ENCODE assay signal across 16 cellular contexts in the genomic region with DNA sequence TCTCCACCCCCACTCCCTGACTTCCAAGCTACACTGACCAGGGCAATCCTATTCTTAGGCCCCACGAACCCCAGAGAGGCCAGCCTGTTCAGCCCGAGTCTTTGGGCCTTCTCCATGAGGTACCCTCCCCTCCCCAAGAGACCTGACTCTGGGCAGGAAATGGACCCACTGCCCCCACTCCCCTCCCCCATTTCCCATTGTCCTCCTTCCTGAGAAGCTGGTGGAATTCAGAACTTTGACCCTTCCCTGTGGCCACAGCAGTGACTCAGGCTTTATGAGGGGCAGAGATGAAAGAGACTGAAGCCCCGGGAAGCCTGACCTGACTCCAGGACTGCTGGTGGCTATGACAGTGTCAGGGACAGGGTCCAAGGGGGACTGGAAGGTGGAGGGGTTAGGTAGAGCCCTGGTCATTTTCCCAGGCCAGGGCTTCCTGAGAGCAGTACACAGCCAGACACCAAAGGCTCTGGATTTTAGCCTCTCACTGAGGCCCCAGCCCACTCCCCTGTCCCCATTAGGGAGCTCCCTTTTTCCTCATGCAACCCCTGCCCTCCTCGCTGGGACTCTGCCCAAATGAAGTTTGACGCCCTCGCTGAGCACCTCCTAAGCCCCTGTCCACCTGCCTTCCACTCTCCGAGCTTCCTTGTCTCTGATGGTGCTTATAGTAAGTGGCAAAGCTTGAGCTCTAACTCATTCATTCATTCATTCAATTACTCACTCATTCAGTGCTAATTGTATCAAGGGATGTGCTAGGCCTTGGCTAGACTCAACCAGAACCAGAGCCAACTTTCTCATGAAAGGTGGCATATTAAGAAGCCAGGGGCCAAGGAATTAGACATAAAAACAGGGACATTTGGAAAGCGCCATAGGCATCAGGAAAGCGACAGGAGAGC. TPM values are rescaled to one million over a fixed set of nuclear protein-coding genes. Genes with fewer than 3 reads are reported as not detected.
DNase-seq lines count a peak whose midpoint lies in the region; ATAC-seq, FAIRE-seq and TF ChIP-seq lines count a peak whose summit lies in the region.
"Had no signal": no experiment of that assay in that cellular context is flagged by ENCODE, and none has a peak within 500 bp of the region (broad histone marks: within the 10 kb centered on the region; RNA-seq: fewer than 3 reads in every experiment).

No MANE protein-coding gene starts in this region.

- intact Hi-C loops in mammary epithelial cell (cut with micrococcal nuclease) = no loop called here

- DNase-seq in HTR-8/SVneo (ENCODE audit: insufficient read length, low spot score) (peak; percentile 22), mammary epithelial cell (no peak), keratinocyte (ENCODE audit: low read depth, low spot score) (no peak), small intestine (peak; percentile 92), COLO829 (ENCODE audit: low spot score) (no peak), NCI-H1048 (lab: John Stamatoyannopoulos, UW) (no peak)
- DNase-seq: activated B cell treated with CpG ODN at 0.5 μM for 24 hours; activated T-cell treated with anti-CD3 and anti-CD28 coated beads, Interleukin-2, amount 50 U/mL, for 48 hours; NCI-H1092; ovary; SHP77; stimulated activated CD4-positive, alpha-beta T cell treated with anti-CD3 and anti-CD28 coated beads, Interleukin-4, amount 100 ng/mL, for 1 hour had no signal

- WGBS in mammary epithelial cell (ENCODE audit: low coverage, missing lambda C conversion rate) = 96% methylated on average over 9 of the region's 9 CpGs
- WGBS in small intestine, 3 donors = 61 to 69% (median 66%) methylated on average over 9 of the region's 9 CpGs

- dilution Hi-C loops in mammary epithelial cell (cut with HindIII; ENCODE audit: low sequenced_read_pairs) = no loop called here
- dilution Hi-C loops in keratinocyte (cut with MboI; ENCODE audit: extremely low pct_ligation_motif_present, low sequenced_read_pairs) = no loop called here

- H3K27me3 ChIP-seq in mammary epithelial cell (ENCODE audit: insufficient read depth, low read length) = no peaks in the 10 kb centered on the region
- H3K27me3 ChIP-seq in keratinocyte (ENCODE audit: control insufficient read depth, extremely low read depth, insufficient read depth, low read length) = no peaks in the 10 kb centered on the region
- H3K27me3 ChIP-seq in small intestine (ENCODE audit: control insufficient read depth in 2 of 2, insufficient read depth in 2 of 2, low read length in 2 of 2) = no peaks in the 10 kb centered on the region
- H3K27me3 ChIP-seq: ovary had no signal

- H3K4me1 ChIP-seq in mammary epithelial cell (ENCODE audit: insufficient read depth, low read length) (peaks cover 42% of the 10 kb centered on the region), keratinocyte (ENCODE audit: control insufficient read depth, extremely low read depth, insufficient read depth, low read length) (peaks cover 41% of the 10 kb centered on the region), small intestine (ENCODE audit: control insufficient read depth in 2 of 2, insufficient read depth in 1 of 2, low read depth in 1 of 2, low read length in 1 of 2) (peaks cover 4 to 7% of the 10 kb centered on the region in 2 donors)

- H3K4me2 ChIP-seq in mammary epithelial cell (ENCODE audit: insufficient read depth, low read depth, low read length) (no peak overlapping the region), keratinocyte (ENCODE audit: control insufficient read depth, extremely low read depth, insufficient read depth, low read depth, low read length) (peak overlapping the region; percentile 90)

- no peak for FAIRE-seq in HTR-8/SVneo (lab: Jason Lieb, UNC)
- peak; percentile 32 for FAIRE-seq in keratinocyte (lab: Jason Lieb, UNC)
- no peak for FAIRE-seq in small intestine (lab: Jason Lieb, UNC)
- FAIRE-seq: endometrium had no signal

- in situ Hi-C loops in mammary epithelial cell (cut with MboI; ENCODE audit: low sequenced_read_pairs in 2 of 2) = no loop called here

- no peaks in the 10 kb centered on the region for H3K36me3 ChIP-seq in mammary epithelial cell (ENCODE audit: insufficient read depth, low read length)
- H3K36me3 ChIP-seq in keratinocyte (ENCODE audit: control insufficient read depth in 2 of 2, extremely low read depth in 1 of 2, insufficient read depth in 2 of 2, low read length in 2 of 2) = peaks cover 0 to 3% of the 10 kb centered on the region in 2 experiments
- H3K36me3 ChIP-seq in small intestine (ENCODE audit: control insufficient read depth in 2 of 2, insufficient read depth in 2 of 2, low read length in 2 of 2) = peaks cover 0 to 6% of the 10 kb centered on the region in 2 donors
- H3K36me3 ChIP-seq: ovary had no signal

- H3K9me1 ChIP-seq in keratinocyte (ENCODE audit: control insufficient read depth, extremely low read depth, insufficient read depth, low read length) = peaks cover 3% of the 10 kb centered on the region

- H3K4me3 ChIP-seq in mammary epithelial cell (replicated peaks in 1 of 3; ENCODE audit: insufficient read depth in 1 of 3, low read depth in 2 of 3, low read length in 3 of 3) = no peak overlapping the region
- H3K4me3 ChIP-seq in keratinocyte (ENCODE audit: control insufficient read depth in 2 of 3, extremely low read depth in 1 of 3, insufficient read depth in 2 of 3, low read depth in 1 of 3, low read length in 3 of 3) = peak overlapping the region in 1 of 3 experiments; percentile 7
- peak overlapping the region in 1 of 2 donors; percentile 37 for H3K4me3 ChIP-seq in small intestine (ENCODE audit: low read depth in 1 of 2, low read length in 2 of 2)
- H3K4me3 ChIP-seq: ovary had no signal

- H3K9ac ChIP-seq in mammary epithelial cell (ENCODE audit: insufficient read depth, low read length) = no peak overlapping the region
- peak overlapping the region; percentile 6 for H3K9ac ChIP-seq in keratinocyte (ENCODE audit: control insufficient read depth, extremely low read depth, insufficient read depth, low read length)

- H2AFZ ChIP-seq in mammary epithelial cell (ENCODE audit: low read depth, low read length) = no peak overlapping the region
- H2AFZ ChIP-seq in keratinocyte (ENCODE audit: control insufficient read depth, low read length) = no peak overlapping the region

- H3K9me3 ChIP-seq in mammary epithelial cell (replicated peaks; ENCODE audit: insufficient read depth, low read length) = no peaks in the 10 kb centered on the region
- no peaks in the 10 kb centered on the region for H3K9me3 ChIP-seq in keratinocyte (ENCODE audit: control insufficient read depth, low read depth, low read length)
- H3K9me3 ChIP-seq in small intestine (ENCODE audit: control insufficient read depth, low read depth) = no peaks in the 10 kb centered on the region
- H3K9me3 ChIP-seq: ovary had no signal

- H3K27ac ChIP-seq in mammary epithelial cell (ENCODE audit: insufficient read depth, low read depth, low read length) = peak overlapping the region; percentile 43
- H3K27ac ChIP-seq in keratinocyte (ENCODE audit: control insufficient read depth, insufficient read depth, low read length) = peak overlapping the region; percentile 96
- peak overlapping the region; percentile 29 to 92 for H3K27ac ChIP-seq in small intestine (ENCODE audit: low read depth in 1 of 2, low read length in 1 of 2)
- H3K27ac ChIP-seq: ovary had no signal

- H4K20me1 ChIP-seq in mammary epithelial cell (ENCODE audit: insufficient read depth, low read length) = no peaks in the 10 kb centered on the region
- H4K20me1 ChIP-seq in keratinocyte (ENCODE audit: control insufficient read depth, extremely low read depth, insufficient read depth, low read length) = no peaks in the 10 kb centered on the region

- no TSS peak for BruUV-seq in mammary epithelial cell (replicated peaks; lab: Mats Ljungman, UMichigan)

- ATAC-seq in HG03457 (IDR thresholded peaks at IDR 0.05; ENCODE audit: unreplicated experiment) (no peak), HG03342 (IDR thresholded peaks at IDR 0.05; ENCODE audit: unreplicated experiment) (no peak)

- no peaks in the 10 kb centered on the region for H3K79me2 ChIP-seq in mammary epithelial cell (ENCODE audit: insufficient read depth, low read length)
- no peaks in the 10 kb centered on the region for H3K79me2 ChIP-seq in keratinocyte (ENCODE audit: control insufficient read depth, insufficient read depth, low read length)

- TF ChIP-seq CTCF in mammary epithelial cell (conservative IDR thresholded peaks at IDR 0.05 in 1 of 2, IDR thresholded peaks at IDR 0.05 in 1 of 2; ENCODE audit: extremely low read depth in 1 of 2, insufficient read depth in 1 of 2, low read depth in 1 of 2, low read length in 2 of 2) = no peak
- no peak for TF ChIP-seq CTCF in keratinocyte (optimal IDR thresholded peaks at IDR 0.05 in 1 of 3, IDR thresholded peaks at IDR 0.05 in 1 of 3, conservative IDR thresholded peaks at IDR 0.05 in 1 of 3; ENCODE audit: extremely low read depth in 1 of 3, insufficient read depth in 2 of 3, low read length in 3 of 3)

- CTCF ChIA-PET in mammary epithelial cell (lab: Charles Lee; ENCODE audit: low non-redundant PET) = no interaction called here

RNA-seq across cellular contexts. Expression of a gene that starts 3.0 kb away (rescaled TPM):
- total RNA-seq in mammary epithelial cell = 10 to 100 TPM in 1 of 2 donors, 1 to 10 TPM in 1; 2.2 to 11.0 TPM
- polyA plus RNA-seq in mammary epithelial cell = 4.5 TPM
- 26.9 TPM for polyA minus RNA-seq in mammary epithelial cell
- 6.0 to 15.5 TPM (median 7.9 TPM) in 3 replicates for polyA plus RNA-seq in keratinocyte
- polyA plus RNA-seq in keratinocyte (2011; ENCODE audit: low read depth) = 27.9 TPM
- 3.1 and 7.3 TPM in 2 replicates for polyA plus RNA-seq in keratinocyte (2011; cell fraction: cytosol; rRNA removed)
- polyA plus RNA-seq in keratinocyte (2011; cell fraction: nucleus; rRNA removed) = 28.6 and 33.8 TPM in 2 replicates
- 12.0 and 50.5 TPM in 2 replicates for polyA plus RNA-seq in keratinocyte (2012; ENCODE audit: low replicate concordance)
- 11.2 to 30.9 TPM (median 17.2 TPM) in 3 replicates for polyA minus RNA-seq in keratinocyte
- polyA minus RNA-seq in keratinocyte (2011; cell fraction: cytosol; rRNA and poly(A)+ RNA removed) = 20.1 TPM
- polyA minus RNA-seq in keratinocyte (2011; cell fraction: nucleus; rRNA and poly(A)+ RNA removed) = 27.2 and 40.2 TPM in 2 replicates
- 100 to 1,000 TPM in 2 of 3 donors, 1 to 10 TPM in 1; 6.7 to 267 (median 121) TPM for polyA plus RNA-seq in small intestine

RNA-seq across cellular contexts. Expression of a gene that starts 21.6 kb away (rescaled TPM):
- total RNA-seq in mammary epithelial cell = not detected
- not detected for polyA plus RNA-seq in mammary epithelial cell
- polyA minus RNA-seq in mammary epithelial cell = not detected
- not detected in 3 replicates for polyA plus RNA-seq in keratinocyte
- polyA plus RNA-seq in keratinocyte (2011; ENCODE audit: low read depth) = not detected
- not detected in 2 replicates for polyA plus RNA-seq in keratinocyte (2011; cell fraction: cytosol; rRNA removed)
- not detected in 2 replicates for polyA plus RNA-seq in keratinocyte (2011; cell fraction: nucleus; rRNA removed)
- not detected in 2 replicates for polyA plus RNA-seq in keratinocyte (2012; ENCODE audit: low replicate concordance)
- not detected in 3 replicates for polyA minus RNA-seq in keratinocyte
- not detected for polyA minus RNA-seq in keratinocyte (2011; cell fraction: cytosol; rRNA and poly(A)+ RNA removed)
- not detected in 2 replicates for polyA minus RNA-seq in keratinocyte (2011; cell fraction: nucleus; rRNA and poly(A)+ RNA removed)
- polyA plus RNA-seq in small intestine = under 1 TPM in 1 of 3 donors, not detected in 2; 0.07 TPM
- total RNA-seq: activated B cell treated with CpG ODN at 0.5 μM for 24 hours, NCI-H460 had no signal

RNA-seq across cellular contexts. Expression of a gene that starts 33.2 kb away (rescaled TPM):
- total RNA-seq in mammary epithelial cell = not detected
- polyA plus RNA-seq in mammary epithelial cell (0.27 TPM), keratinocyte (0.22 to 0.27 TPM in 2 of 3 replicates, not detected in the other), small intestine (100 to 1,000 TPM in 1 of 3 donors, 10 to 100 TPM in 2; 31.1 to 116 (median 42.5) TPM)
- polyA minus RNA-seq in mammary epithelial cell (not detected), keratinocyte (1.5 TPM in 1 of 3 replicates, not detected in the others)
- polyA plus RNA-seq in keratinocyte (2011; ENCODE audit: low read depth) = not detected
- polyA plus RNA-seq in keratinocyte (2011; cell fraction: cytosol; rRNA removed) = not detected in 2 replicates
- polyA plus RNA-seq in keratinocyte (2011; cell fraction: nucleus; rRNA removed) = not detected in 2 replicates
- 0.69 TPM in 1 of 2 replicates, not detected in the other for polyA plus RNA-seq in keratinocyte (2012; ENCODE audit: low replicate concordance)
- not detected for polyA minus RNA-seq in keratinocyte (2011; cell fraction: cytosol; rRNA and poly(A)+ RNA removed)
- not detected in 2 replicates for polyA minus RNA-seq in keratinocyte (2011; cell fraction: nucleus; rRNA and poly(A)+ RNA removed)
- total RNA-seq: NCI-H460 had no signal

RNA-seq across cellular contexts. Expression of a gene that starts 44.5 kb away (rescaled TPM):
- 10 to 100 TPM in 1 of 2 donors, 1 to 10 TPM in 1; 6.2 to 12.9 TPM for total RNA-seq in mammary epithelial cell
- polyA plus RNA-seq in mammary epithelial cell = 8.5 TPM
- polyA minus RNA-seq in mammary epithelial cell = 4.5 TPM
- polyA plus RNA-seq in keratinocyte = 5.2 to 6.8 TPM (median 6.6 TPM) in 3 replicates
- 6.8 TPM for polyA plus RNA-seq in keratinocyte (2011; ENCODE audit: low read depth)
- 1.5 and 2.1 TPM in 2 replicates for polyA plus RNA-seq in keratinocyte (2011; cell fraction: cytosol; rRNA removed)
- polyA plus RNA-seq in keratinocyte (2011; cell fraction: nucleus; rRNA removed) = 28.1 and 28.2 TPM in 2 replicates
- 5.4 and 7.6 TPM in 2 replicates for polyA plus RNA-seq in keratinocyte (2012; ENCODE audit: low replicate concordance)
- polyA minus RNA-seq in keratinocyte = 2.7 to 6.8 TPM (median 4.3 TPM) in 3 replicates
- 3.1 TPM for polyA minus RNA-seq in keratinocyte (2011; cell fraction: cytosol; rRNA and poly(A)+ RNA removed)
- 3.5 and 4.0 TPM in 2 replicates for polyA minus RNA-seq in keratinocyte (2011; cell fraction: nucleus; rRNA and poly(A)+ RNA removed)
- 10 to 100 TPM in 1 of 3 donors, 1 to 10 TPM in 2; 1.1 to 20.2 (median 2.7) TPM for polyA plus RNA-seq in small intestine

RNA-seq across cellular contexts. Expression of a gene that starts 59.7 kb away (rescaled TPM):
- total RNA-seq in mammary epithelial cell = not detected
- polyA plus RNA-seq in mammary epithelial cell (0.02 TPM), keratinocyte (0.03 TPM in 1 of 3 replicates, not detected in the others), small intestine (not detected)
- polyA minus RNA-seq in mammary epithelial cell (not detected), keratinocyte (0.16 to 0.22 TPM in 2 of 3 replicates, not detected in the other)
- not detected for polyA plus RNA-seq in keratinocyte (2011; ENCODE audit: low read depth)
- not detected in 2 replicates for polyA plus RNA-seq in keratinocyte (2011; cell fraction: cytosol; rRNA removed)
- not detected in 2 replicates for polyA plus RNA-seq in keratinocyte (2011; cell fraction: nucleus; rRNA removed)
- not detected in 2 replicates for polyA plus RNA-seq in keratinocyte (2012; ENCODE audit: low replicate concordance)
- polyA minus RNA-seq in keratinocyte (2011; cell fraction: cytosol; rRNA and poly(A)+ RNA removed) = not detected
- not detected in 2 replicates for polyA minus RNA-seq in keratinocyte (2011; cell fraction: nucleus; rRNA and poly(A)+ RNA removed)
- total RNA-seq: activated B cell treated with CpG ODN at 0.5 μM for 24 hours, NCI-H460 had no signal
- polyA plus RNA-seq: ovary had no signal

Comparison
In these comparisons a context has a peak if more than half of its experiments do, and no peak if none do; other contexts are left out.
1. DNase-seq: peak in HTR-8/SVneo (single experiment) and small intestine (single experiment); none in mammary epithelial cell (single experiment), keratinocyte (single experiment), COLO829 (single experiment) and NCI-H1048 (single experiment).
2. H3K27ac ChIP-seq: peak in every context shown above with its lines; median percentile 96 in keratinocyte; 60 in small intestine; 43 in mammary epithelial cell.
3. RNA of a gene that starts 33.2 kb away (polyA plus RNA-seq): 31.1 to 116 TPM in small intestine; 0.27 TPM in mammary epithelial cell (single experiment) and 0.22 to 0.69 TPM in keratinocyte; every median in the first group is over 10 times any median in the second.